ENCODE assay signal across 22 cellular contexts in the genomic region with DNA sequence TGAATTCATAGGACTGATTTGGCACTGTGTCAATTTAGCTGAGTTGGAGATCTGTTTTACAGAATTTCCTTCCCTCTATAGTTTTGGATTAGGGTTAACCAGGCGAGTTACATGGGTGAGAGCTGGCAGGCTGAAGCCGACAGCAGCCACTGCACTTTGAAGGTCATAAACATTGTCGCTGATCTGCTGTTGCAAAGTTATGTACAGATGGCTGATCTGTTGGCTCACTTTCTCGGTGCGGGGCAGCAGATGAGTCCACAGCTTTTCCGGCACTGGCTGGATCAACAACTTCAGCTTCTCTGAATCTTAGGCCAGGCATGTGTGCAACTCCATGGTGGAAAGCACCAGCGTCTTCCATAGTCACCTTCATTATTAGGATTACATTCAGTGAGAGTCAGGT.
"Had no signal": no experiment of that assay in that cellular context is flagged by ENCODE, and none has a peak within 500 bp of the region (broad histone marks: within the 10 kb centered on the region; RNA-seq: fewer than 3 reads in every experiment).

No MANE protein-coding gene starts in this region.

- DNase-seq: activated CD4-positive, alpha-beta memory T cell treated with anti-CD3 and anti-CD28 coated beads, Interleukin-2, amount 10 ng/mL, durations not matched to agents 7 days and 5 days; activated CD4-positive, alpha-beta T cell treated with anti-CD3 and anti-CD28 coated beads, Interleukin-2, amount 10 ng/mL, durations not matched to agents 24 days and 14 days; activated CD8-positive, alpha-beta memory T cell treated with anti-CD3 and anti-CD28 coated beads, Interleukin-2, amount 10 ng/mL, durations not matched to agents 7 days and 5 days; activated gamma-delta T cell; anterior cingulate cortex; body of pancreas; cortex of kidney; head of caudate nucleus; hypothalamus; left colon; mesenchymal stem cell; stimulated activated CD4-positive, alpha-beta T cell treated with anti-CD3 and anti-CD28 coated beads, Interleukin-2, amount 100 ng/mL, for 48 hours; stimulated activated CD8-positive, alpha-beta memory T cell treated with anti-CD3 and anti-CD28 coated beads, Interleukin-4, amount 100 ng/mL, for 48 hours; stimulated activated naive CD4-positive, alpha-beta T cell; T-helper 17 cell; upper lobe of right lung had no signal

- H3K9me3 ChIP-seq: body of pancreas, gastroesophageal sphincter, upper lobe of right lung had no signal

- H3K4me1 ChIP-seq: body of pancreas, gastroesophageal sphincter, upper lobe of right lung had no signal

- H3K27me3 ChIP-seq: body of pancreas, cardiac muscle cell, gastroesophageal sphincter, upper lobe of right lung had no signal

- H3K4me3 ChIP-seq: body of pancreas, cardiac muscle cell, gastroesophageal sphincter, upper lobe of right lung had no signal

- H3K27ac ChIP-seq: body of pancreas, cardiac muscle cell, epithelial cell of prostate, gastroesophageal sphincter, upper lobe of right lung had no signal

- H3K4me3 Mint-ChIP-seq: activated CD4-positive, alpha-beta memory T cell treated with anti-CD3 and anti-CD28 coated beads, Interleukin-2, amount 10 ng/mL, durations not matched to agents 7 days and 5 days; activated CD4-positive, alpha-beta T cell treated with anti-CD3 and anti-CD28 coated beads, Interleukin-2, amount 10 ng/mL, durations not matched to agents 24 days and 14 days; activated CD8-positive, alpha-beta memory T cell treated with anti-CD3 and anti-CD28 coated beads, Interleukin-2, amount 10 ng/mL, durations not matched to agents 7 days and 5 days; activated naive CD4-positive, alpha-beta T cell treated with anti-CD3 and anti-CD28 coated beads, Interleukin-2, amount 50 U/mL, for 24 hours; activated T-helper 1 cell treated with anti-CD3 and anti-CD28 coated beads, Interleukin-12 subunit alpha, Interleukin-12 subunit beta, Interleukin-2, Interleukin-4 antibody, amounts not matched to agents 30 ng/mL and 10 ng/mL and 1 ng/mL, durations not matched to agents 14 hours and 24 hours and 36 hours; T-helper 17 cell had no signal

- H3K27me3 Mint-ChIP-seq: activated CD4-positive, alpha-beta T cell treated with anti-CD3 and anti-CD28 coated beads, Interleukin-2, amount 10 ng/mL, durations not matched to agents 24 days and 14 days had no signal

- H3K36me3 Mint-ChIP-seq: activated CD8-positive, alpha-beta memory T cell treated with anti-CD3 and anti-CD28 coated beads, Interleukin-2, amount 10 ng/mL, durations not matched to agents 7 days and 5 days; activated naive CD4-positive, alpha-beta T cell treated with anti-CD3 and anti-CD28 coated beads, Interleukin-2, amount 50 U/mL, for 24 hours had no signal

- ATAC-seq: activated CD4-positive, CD25-positive, alpha-beta regulatory T cell treated with anti-CD3 and anti-CD28 coated beads, Interleukin-2, amount 50 U/mL, for 24 hours; activated CD8-positive, alpha-beta memory T cell treated with anti-CD3 and anti-CD28 coated beads, Interleukin-2, amount 10 ng/mL, durations not matched to agents 7 days and 5 days; body of pancreas; gastroesophageal sphincter; left colon; T-helper 17 cell; upper lobe of right lung had no signal

- H3K9me3 Mint-ChIP-seq: activated CD4-positive, alpha-beta memory T cell treated with anti-CD3 and anti-CD28 coated beads, Interleukin-2, amount 10 ng/mL, durations not matched to agents 7 days and 5 days; activated CD4-positive, alpha-beta T cell treated with anti-CD3 and anti-CD28 coated beads, Interleukin-2, amount 10 ng/mL, durations not matched to agents 24 days and 14 days; activated naive CD4-positive, alpha-beta T cell treated with anti-CD3 and anti-CD28 coated beads, Interleukin-2, amount 50 U/mL, for 24 hours; activated T-helper 1 cell treated with anti-CD3 and anti-CD28 coated beads, Interleukin-12 subunit alpha, Interleukin-12 subunit beta, Interleukin-2, Interleukin-4 antibody, amounts not matched to agents 30 ng/mL and 10 ng/mL and 1 ng/mL, durations not matched to agents 14 hours and 24 hours and 36 hours had no signal

- H3K27ac Mint-ChIP-seq: activated CD4-positive, alpha-beta memory T cell treated with anti-CD3 and anti-CD28 coated beads, Interleukin-2, amount 10 ng/mL, durations not matched to agents 7 days and 5 days; activated CD4-positive, alpha-beta T cell treated with anti-CD3 and anti-CD28 coated beads, Interleukin-2, amount 10 ng/mL, durations not matched to agents 24 days and 14 days; activated CD8-positive, alpha-beta memory T cell treated with anti-CD3 and anti-CD28 coated beads, Interleukin-2, amount 10 ng/mL, durations not matched to agents 7 days and 5 days; activated naive CD4-positive, alpha-beta T cell treated with anti-CD3 and anti-CD28 coated beads, Interleukin-2, amount 50 U/mL, for 24 hours; activated T-helper 1 cell treated with anti-CD3 and anti-CD28 coated beads, Interleukin-12 subunit alpha, Interleukin-12 subunit beta, Interleukin-2, Interleukin-4 antibody, amounts not matched to agents 30 ng/mL and 10 ng/mL and 1 ng/mL, durations not matched to agents 14 hours and 24 hours and 36 hours; T-helper 17 cell had no signal

- H3K4me1 Mint-ChIP-seq: activated CD4-positive, alpha-beta memory T cell treated with anti-CD3 and anti-CD28 coated beads, Interleukin-2, amount 10 ng/mL, durations not matched to agents 7 days and 5 days; activated CD4-positive, alpha-beta T cell treated with anti-CD3 and anti-CD28 coated beads, Interleukin-2, amount 10 ng/mL, durations not matched to agents 24 days and 14 days; activated CD8-positive, alpha-beta memory T cell treated with anti-CD3 and anti-CD28 coated beads, Interleukin-2, amount 10 ng/mL, durations not matched to agents 7 days and 5 days; activated naive CD4-positive, alpha-beta T cell treated with anti-CD3 and anti-CD28 coated beads, Interleukin-2, amount 50 U/mL, for 24 hours; T-helper 17 cell had no signal

- H3K36me3 ChIP-seq: cardiac muscle cell, gastroesophageal sphincter, upper lobe of right lung had no signal
